ENCODE assay signal across 15 cellular contexts in the genomic region with DNA sequence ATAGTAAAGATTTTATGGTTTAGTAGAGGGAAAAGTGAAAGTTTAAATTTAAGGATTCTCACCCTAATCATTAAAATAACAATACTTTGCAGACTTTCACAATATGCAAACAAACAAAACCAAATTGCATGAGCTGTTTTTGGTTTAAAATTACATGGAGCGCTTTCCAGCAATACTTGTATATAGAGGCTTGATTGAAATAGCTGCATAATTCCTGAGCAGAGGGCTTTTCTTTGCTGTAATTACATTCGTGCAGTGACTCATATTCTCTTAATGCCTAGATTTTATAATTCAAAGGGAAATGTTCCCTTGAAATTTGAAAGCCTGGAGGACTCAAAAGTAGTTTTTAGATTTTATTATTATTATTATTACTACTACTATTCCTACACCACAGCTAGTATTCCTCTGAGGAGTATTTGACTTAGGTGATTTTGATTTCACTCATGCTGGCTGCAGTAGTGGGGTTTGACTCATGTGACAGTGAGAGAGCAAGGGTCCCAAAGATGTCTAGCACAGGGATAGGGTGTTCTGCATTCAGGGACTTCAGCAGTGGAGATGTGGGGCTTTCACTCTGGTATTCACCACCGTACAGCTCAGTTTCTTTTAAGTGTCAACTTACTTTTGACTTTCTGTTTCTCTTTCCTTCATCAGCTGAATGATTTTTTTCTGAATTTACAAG.
DNase-seq lines count a peak whose midpoint lies in the region; ATAC-seq lines count a peak whose summit lies in the region.
"Had no signal": no experiment of that assay in that cellular context is flagged by ENCODE, and none has a peak within 500 bp of the region (broad histone marks: within the 10 kb centered on the region; RNA-seq: fewer than 3 reads in every experiment).

No MANE protein-coding gene starts in this region.

- H3K9me3 Mint-ChIP-seq in activated naive CD8-positive, alpha-beta T cell treated with anti-CD3 and anti-CD28 coated beads, Interleukin-2, amount 10 ng/mL, durations not matched to agents 7 days and 5 days: peaks cover 2% of the 10 kb centered on the region
- H3K9me3 Mint-ChIP-seq in activated naive CD8-positive, alpha-beta T cell treated with anti-CD3 and anti-CD28 coated beads for 36 hours: peaks cover 1% of the 10 kb centered on the region

- peak overlapping the region; percentile 60 for H3K4me3 Mint-ChIP-seq in activated naive CD8-positive, alpha-beta T cell treated with anti-CD3 and anti-CD28 coated beads, Interleukin-2, amount 10 ng/mL, durations not matched to agents 7 days and 5 days
- no peak overlapping the region for H3K4me3 Mint-ChIP-seq in activated naive CD8-positive, alpha-beta T cell treated with anti-CD3 and anti-CD28 coated beads for 36 hours
- H3K4me3 Mint-ChIP-seq: IgD-negative memory B cell, T-cell had no signal

- peak overlapping the region; percentile 59 for H3K27ac Mint-ChIP-seq in activated naive CD8-positive, alpha-beta T cell treated with anti-CD3 and anti-CD28 coated beads, Interleukin-2, amount 10 ng/mL, durations not matched to agents 7 days and 5 days
- H3K27ac Mint-ChIP-seq in activated naive CD8-positive, alpha-beta T cell treated with anti-CD3 and anti-CD28 coated beads for 36 hours: no peak overlapping the region
- H3K27ac Mint-ChIP-seq: IgD-negative memory B cell, T-cell had no signal

- H3K27me3 Mint-ChIP-seq in activated naive CD8-positive, alpha-beta T cell treated with anti-CD3 and anti-CD28 coated beads, Interleukin-2, amount 10 ng/mL, durations not matched to agents 7 days and 5 days: no peaks in the 10 kb centered on the region
- H3K27me3 Mint-ChIP-seq in activated naive CD8-positive, alpha-beta T cell treated with anti-CD3 and anti-CD28 coated beads for 36 hours: no peaks in the 10 kb centered on the region
- H3K27me3 Mint-ChIP-seq: T-cell had no signal

- POLR2A ChIA-PET in activated naive CD8-positive, alpha-beta T cell treated with anti-CD3 and anti-CD28 coated beads, Interleukin-2, amount 10 ng/mL, durations not matched to agents 7 days and 5 days (lab: Charles Lee): no interaction called here

- no peak for DNase-seq in activated naive CD8-positive, alpha-beta T cell treated with anti-CD3 and anti-CD28 coated beads, Interleukin-2, amount 10 ng/mL, durations not matched to agents 7 days and 5 days
- no peak for DNase-seq in activated naive CD8-positive, alpha-beta T cell treated with anti-CD3 and anti-CD28 coated beads for 36 hours
- no peak for DNase-seq in C1 segment of cervical spinal cord (lab: John Stamatoyannopoulos, UW)
- DNase-seq in DMS53 (lab: John Stamatoyannopoulos, UW): no peak
- no peak for DNase-seq in NCI-H2171 treated with DMSO at 0.1 percent for 48 hours (lab: John Stamatoyannopoulos, UW)
- DNase-seq in NOMO-1 treated with dmso at 0.1 percent for 144 hours (lab: John Stamatoyannopoulos, UW; ENCODE audit: unreplicated experiment): no peak
- DNase-seq: activated T-cell treated with anti-CD3 and anti-CD28 coated beads, Interleukin-2, amount 50 U/mL, for 1 hour; cerebellar nuclear complex; NCI-H524 treated with DMSO at 0.1 percent for 48 hours; psoas muscle; T-cell; uterus had no signal

- ATAC-seq in activated naive CD8-positive, alpha-beta T cell treated with anti-CD3 and anti-CD28 coated beads, Interleukin-2, amount 10 ng/mL, durations not matched to agents 7 days and 5 days (ENCODE audit: low read depth): peak; percentile 47
- ATAC-seq in GM21825 (IDR thresholded peaks at IDR 0.05; ENCODE audit: unreplicated experiment): peak; percentile 80
- ATAC-seq in HG03175 (IDR thresholded peaks at IDR 0.05; ENCODE audit: unreplicated experiment): peak; percentile 85
- ATAC-seq: psoas muscle, T-cell had no signal

- peaks cover 11% of the 10 kb centered on the region for H3K4me1 Mint-ChIP-seq in activated naive CD8-positive, alpha-beta T cell treated with anti-CD3 and anti-CD28 coated beads, Interleukin-2, amount 10 ng/mL, durations not matched to agents 7 days and 5 days
- H3K4me1 Mint-ChIP-seq in activated naive CD8-positive, alpha-beta T cell treated with anti-CD3 and anti-CD28 coated beads for 36 hours: no peaks in the 10 kb centered on the region
- H3K4me1 Mint-ChIP-seq: IgD-negative memory B cell, T-cell had no signal

- peaks cover 4% of the 10 kb centered on the region for H3K36me3 Mint-ChIP-seq in activated naive CD8-positive, alpha-beta T cell treated with anti-CD3 and anti-CD28 coated beads, Interleukin-2, amount 10 ng/mL, durations not matched to agents 7 days and 5 days
- H3K36me3 Mint-ChIP-seq in activated naive CD8-positive, alpha-beta T cell treated with anti-CD3 and anti-CD28 coated beads for 36 hours: peaks cover 7% of the 10 kb centered on the region
- H3K36me3 Mint-ChIP-seq: IgD-negative memory B cell had no signal
